ENCODE assay signal across 8 cellular contexts in the genomic region with DNA sequence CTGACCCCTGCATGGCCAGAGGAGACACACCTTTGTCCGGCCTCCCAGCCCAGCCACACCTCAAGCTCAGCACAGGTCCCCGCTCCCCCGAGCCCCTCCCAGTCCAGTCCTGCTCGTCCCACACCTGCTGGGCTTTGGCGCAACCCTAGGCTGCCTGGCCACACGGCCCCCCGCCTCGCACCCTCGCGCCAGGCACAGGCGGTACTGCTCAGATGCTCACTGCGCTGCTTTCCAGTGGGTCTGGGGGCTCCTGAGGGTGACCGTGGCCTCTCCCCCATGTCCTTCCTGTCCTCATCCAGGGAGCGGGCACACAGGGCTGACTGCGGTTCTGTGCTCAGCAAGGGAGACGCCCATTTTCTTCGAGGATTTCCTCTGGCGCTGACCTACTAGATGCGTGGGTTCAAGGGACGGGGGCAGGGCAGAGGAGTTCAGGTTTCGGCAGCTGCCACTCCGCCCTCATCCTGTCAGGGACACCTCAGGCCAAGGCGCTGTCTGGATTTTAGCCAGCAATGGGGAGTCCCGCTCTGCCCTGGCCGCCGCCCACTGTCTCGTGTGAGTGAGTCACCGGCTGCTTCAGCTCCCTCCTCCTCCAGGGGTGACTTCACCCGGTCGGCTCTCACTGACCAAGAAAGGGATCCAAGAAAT.
A peak's percentile ranks its signal among the peaks of the same experiment; 100 is the strongest.
DNase-seq lines count a peak whose midpoint lies in the region; ATAC-seq and TF ChIP-seq lines count a peak whose summit lies in the region.

No MANE protein-coding gene starts in this region.

- peak; percentile 55 for DNase-seq in COLO668 (lab: John Stamatoyannopoulos, UW; ENCODE audit: unreplicated experiment)
- peak; percentile 83 for DNase-seq in GOT3 (lab: John Stamatoyannopoulos, UW)
- DNase-seq in NCI-H2196 (lab: John Stamatoyannopoulos, UW; ENCODE audit: unreplicated experiment), result peak; percentile 81
- DNase-seq in activated T-cell treated with anti-CD3 and anti-CD28 coated beads, Interleukin-2, amount 50 U/mL, for 48 hours, result peak; percentile 81 to 83
- peak; percentile 86 for DNase-seq in fibroblast of peridontal ligament (ENCODE audit: extremely low read depth)
- DNase-seq in non-pigmented ciliary epithelial cell (ENCODE audit: low read depth), result peak; percentile 69
- peak; percentile 98 to 99 for DNase-seq in tibial artery

- no peak for TF ChIP-seq CTCF in tibial artery (IDR thresholded peaks at IDR 0.05)

- peak overlapping the region; percentile 19 to 30 for H3K4me3 ChIP-seq in tibial artery

- H3K9me3 ChIP-seq in tibial artery, result no peaks in the 10 kb centered on the region

- H3K36me3 ChIP-seq in tibial artery, result no peaks in the 10 kb centered on the region

- H3K27me3 ChIP-seq in tibial artery, result no peaks in the 10 kb centered on the region

- intact Hi-C loops in tibial artery (cut with DNase I; ENCODE audit: low total_unique reads), result no loop called here

- peaks cover 0 to 43% (median 25%) of the 10 kb centered on the region in 4 donors for H3K4me1 ChIP-seq in tibial artery

- H3K27ac ChIP-seq in tibial artery, result peak overlapping the region; percentile 47 to 54

- no peak for ATAC-seq in HG03039 (IDR thresholded peaks at IDR 0.05; ENCODE audit: unreplicated experiment)
